In the genomic region with DNA sequence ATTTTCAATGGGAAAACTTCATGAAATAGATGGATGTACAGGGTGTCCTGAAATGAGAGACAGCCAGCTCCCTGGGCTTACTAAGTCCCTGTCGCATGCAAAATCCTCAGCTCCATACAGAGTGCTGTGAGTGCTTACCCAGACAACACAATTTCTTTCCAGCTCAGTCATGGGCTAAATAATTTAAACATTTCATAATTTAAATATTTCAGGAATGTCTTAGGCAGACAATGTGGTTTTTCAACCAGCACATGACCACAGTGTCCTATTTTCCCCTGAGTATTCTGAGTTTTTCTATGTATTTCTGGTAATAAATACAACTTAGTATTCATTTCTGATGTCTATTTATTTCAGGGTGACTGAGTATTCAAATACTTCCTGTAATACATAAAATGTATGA, we compare ENCODE assay signal across 21 cellular contexts.
DNase-seq lines count a peak whose midpoint lies in the region; ATAC-seq and TF ChIP-seq lines count a peak whose summit lies in the region.
"Had no signal": no experiment of that assay in that cellular context is flagged by ENCODE, and none has a peak within 500 bp of the region (broad histone marks: within the 10 kb centered on the region; RNA-seq: fewer than 3 reads in every experiment).

No MANE protein-coding gene starts in this region.

- H3K9me3 Mint-ChIP-seq in nephron progenitor cell: no peaks in the 10 kb centered on the region
- H3K9me3 Mint-ChIP-seq: activated CD8-positive, alpha-beta T cell treated with anti-CD3 and anti-CD28 coated beads for 36 hours; activated naive CD4-positive, alpha-beta T cell treated with anti-CD3 and anti-CD28 coated beads, Interleukin-2, amount 50 U/mL, for 24 hours had no signal

- DNase-seq in EL (peak; percentile 71), RWPE2 (ENCODE audit: low spot score) (no peak), fibroblast of peridontal ligament (ENCODE audit: extremely low read depth) (peak; percentile 57), retinal pigment epithelial cell (ENCODE audit: low read depth) (peak; percentile 66), nephron progenitor cell (no peak), CD1c-positive myeloid dendritic cell (ENCODE audit: extremely low spot score) (no peak), NCI-H2227 (lab: John Stamatoyannopoulos, UW; ENCODE audit: unreplicated experiment) (no peak)
- DNase-seq: activated CD8-positive, alpha-beta T cell treated with anti-CD3 and anti-CD28 coated beads for 36 hours; activated T-cell treated with anti-CD3 and anti-CD28 coated beads, Interleukin-2, amount 50 U/mL, for 48 hours; erythroblast; kidney; mesendoderm; NCI-H1694; NCI-H345; Right ventricle myocardium superior; T-helper 1 cell; WERI-Rb-1 had no signal

- no peak overlapping the region for H3K4me3 Mint-ChIP-seq in nephron progenitor cell
- H3K4me3 Mint-ChIP-seq: activated CD8-positive, alpha-beta T cell treated with anti-CD3 and anti-CD28 coated beads for 36 hours; activated naive CD4-positive, alpha-beta T cell treated with anti-CD3 and anti-CD28 coated beads, Interleukin-2, amount 50 U/mL, for 24 hours had no signal

- H3K36me3 ChIP-seq in RWPE2 (ENCODE audit: low read depth): no peaks in the 10 kb centered on the region
- H3K36me3 ChIP-seq: BLaER1 treated with 17β-estradiol and CSF1 and Interleukin-3, amounts not matched to agents 10 nM and 100 nM; cardiac muscle cell; WERI-Rb-1 had no signal

- peaks cover 12% of the 10 kb centered on the region for H3K27me3 ChIP-seq in RWPE2 (ENCODE audit: insufficient read depth, poor library complexity, severe bottlenecking)
- H3K27me3 ChIP-seq: BLaER1 treated with 17β-estradiol and CSF1 and Interleukin-3, amounts not matched to agents 10 nM and 100 nM; cardiac muscle cell had no signal

- no peaks in the 10 kb centered on the region for H3K9me3 ChIP-seq in RWPE2 (ENCODE audit: severe bottlenecking)
- H3K9me3 ChIP-seq: BLaER1 treated with 17β-estradiol and CSF1 and Interleukin-3, amounts not matched to agents 10 nM and 100 nM had no signal

- TF ChIP-seq CTCF in RWPE2 (IDR thresholded peaks at IDR 0.05; ENCODE audit: poor library complexity, severe bottlenecking) (no peak), retinal pigment epithelial cell (conservative IDR thresholded peaks at IDR 0.05; ENCODE audit: low read depth, low read length) (no peak), nephron progenitor cell (IDR thresholded peaks at IDR 0.05) (no peak)

- no peak overlapping the region for H3K27ac ChIP-seq in RWPE2 (ENCODE audit: poor library complexity, severe bottlenecking)
- H3K27ac ChIP-seq: BLaER1 treated with 17β-estradiol and CSF1 and Interleukin-3, amounts not matched to agents 10 nM and 100 nM; cardiac muscle cell; WERI-Rb-1 had no signal

- H3K4me1 Mint-ChIP-seq in nephron progenitor cell: peaks cover 13% of the 10 kb centered on the region
- H3K4me1 Mint-ChIP-seq: activated naive CD4-positive, alpha-beta T cell treated with anti-CD3 and anti-CD28 coated beads, Interleukin-2, amount 50 U/mL, for 24 hours had no signal

- no peaks in the 10 kb centered on the region for H3K4me1 ChIP-seq in RWPE2 (ENCODE audit: insufficient read depth, poor library complexity, severe bottlenecking)

- H3K36me3 Mint-ChIP-seq in nephron progenitor cell (ENCODE audit: low read depth): no peaks in the 10 kb centered on the region
- H3K36me3 Mint-ChIP-seq: activated naive CD4-positive, alpha-beta T cell treated with anti-CD3 and anti-CD28 coated beads, Interleukin-2, amount 50 U/mL, for 24 hours had no signal

- peak; percentile 27; the same call in 1 of the 3 replicates for ATAC-seq in RWPE2 (ENCODE audit: low read depth)
- ATAC-seq in HG02759 (IDR thresholded peaks at IDR 0.05; ENCODE audit: unreplicated experiment): no peak
- ATAC-seq: activated CD8-positive, alpha-beta T cell treated with anti-CD3 and anti-CD28 coated beads for 36 hours had no signal

- H3K27ac Mint-ChIP-seq in nephron progenitor cell: no peak overlapping the region
- H3K27ac Mint-ChIP-seq: activated CD8-positive, alpha-beta T cell treated with anti-CD3 and anti-CD28 coated beads for 36 hours; activated naive CD4-positive, alpha-beta T cell treated with anti-CD3 and anti-CD28 coated beads, Interleukin-2, amount 50 U/mL, for 24 hours had no signal

- no peaks in the 10 kb centered on the region for H3K27me3 Mint-ChIP-seq in nephron progenitor cell (ENCODE audit: low read depth, poor library complexity)
- H3K27me3 Mint-ChIP-seq: activated CD8-positive, alpha-beta T cell treated with anti-CD3 and anti-CD28 coated beads for 36 hours had no signal

- H3K4me3 ChIP-seq in RWPE2 (ENCODE audit: severe bottlenecking) (no peak overlapping the region), retinal pigment epithelial cell (ENCODE audit: low read length) (no peak overlapping the region)
- H3K4me3 ChIP-seq: BLaER1 treated with 17β-estradiol and CSF1 and Interleukin-3, amounts not matched to agents 10 nM and 100 nM; cardiac muscle cell had no signal

Comparison
In these comparisons a context has a peak if more than half of its experiments do, and no peak if none do; other contexts are left out.
1. DNase-seq: peak in EL (single experiment), fibroblast of peridontal ligament (single experiment) and retinal pigment epithelial cell (single experiment); none in RWPE2 (single experiment), nephron progenitor cell (single experiment), CD1c-positive myeloid dendritic cell (single experiment) and NCI-H2227 (single experiment).